In the genomic region with DNA sequence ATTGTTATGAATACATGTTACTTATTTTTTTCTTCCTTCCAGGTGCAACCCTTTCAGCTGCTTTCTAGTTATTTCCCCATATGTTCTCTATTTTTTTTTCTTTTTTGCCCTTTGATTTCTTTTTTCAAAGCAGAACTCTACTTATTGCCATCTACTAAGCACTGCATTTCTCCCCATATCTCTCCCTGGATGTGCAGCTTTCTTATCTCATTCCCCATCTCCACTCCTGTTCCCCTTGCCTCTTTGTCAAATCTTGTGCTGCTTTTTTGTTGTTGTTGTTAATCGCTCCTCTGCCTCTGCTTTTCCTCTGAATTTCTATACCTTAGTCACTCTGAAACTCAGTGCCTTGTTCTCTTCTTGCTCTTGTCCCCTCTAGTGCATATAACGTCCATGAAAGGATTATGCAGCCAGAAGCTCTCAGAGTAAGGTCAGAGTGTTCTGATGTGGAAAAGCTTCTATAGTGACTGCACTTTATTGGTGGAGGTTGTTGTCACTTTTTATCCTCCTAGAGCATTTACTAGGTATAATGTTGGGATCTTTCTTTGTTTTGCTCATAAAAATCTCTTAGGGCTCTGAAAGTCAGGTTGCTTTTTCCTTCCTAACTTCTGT, we compare ENCODE assay signal across 17 cellular contexts.
"Had no signal": no experiment of that assay in that cellular context is flagged by ENCODE, and none has a peak within 500 bp of the region (broad histone marks: within the 10 kb centered on the region; RNA-seq: fewer than 3 reads in every experiment).

No MANE protein-coding gene starts in this region.

- H3K4me1 ChIP-seq: colonic mucosa, lower lobe of right lung had no signal

- H3K27me3 ChIP-seq: colonic mucosa, esophagus squamous epithelium, pancreas had no signal

- FAIRE-seq: pancreas had no signal

- H3K36me3 ChIP-seq: colonic mucosa, esophagus squamous epithelium, lower lobe of right lung, pancreas had no signal

- H3K4me3 Mint-ChIP-seq: activated CD4-positive, alpha-beta T cell treated with anti-CD3 and anti-CD28 coated beads, Interleukin-2, amount 10 ng/mL, durations not matched to agents 7 days and 5 days; activated T-cell treated with anti-CD3 and anti-CD28 coated beads, Interleukin-2, amount 50 U/mL, for 72 hours; immature natural killer cell; T-helper 2 cell treated with Interferon-gamma antibody and Interleukin-4, amounts not matched to agents 5 μg/mL and 100 μg/mL, for 36 hours had no signal

- H3K36me3 Mint-ChIP-seq: activated naive CD4-positive, alpha-beta T cell treated with anti-CD3 and anti-CD28 coated beads, Interleukin-2, amount 50 U/mL, for 72 hours; immature natural killer cell had no signal

- H3K9me3 Mint-ChIP-seq: activated CD4-positive, alpha-beta T cell treated with anti-CD3 and anti-CD28 coated beads, Interleukin-2, amount 10 ng/mL, durations not matched to agents 7 days and 5 days; activated naive CD4-positive, alpha-beta T cell treated with anti-CD3 and anti-CD28 coated beads, Interleukin-2, amount 50 U/mL, for 72 hours; activated T-cell treated with anti-CD3 and anti-CD28 coated beads, Interleukin-2, amount 50 U/mL, for 72 hours; immature natural killer cell; T-helper 2 cell treated with Interferon-gamma antibody and Interleukin-4, amounts not matched to agents 5 μg/mL and 100 μg/mL, for 36 hours had no signal

- DNase-seq: activated CD4-positive, alpha-beta T cell treated with anti-CD3 and anti-CD28 coated beads, Interleukin-2, amount 10 ng/mL, durations not matched to agents 7 days and 5 days; activated CD8-positive, alpha-beta memory T cell treated with anti-CD3 and anti-CD28 coated beads, Interleukin-2, amount 50 U/mL, for 48 hours; activated gamma-delta T cell; activated T-cell treated with anti-CD3 and anti-CD28 coated beads, Interleukin-2, amount 50 U/mL, for 72 hours; central memory CD4-positive, alpha-beta T cell; colonic mucosa; effector CD4-positive, alpha-beta T cell; esophagus squamous epithelium; immature natural killer cell; lower lobe of right lung; stimulated activated CD4-positive, alpha-beta T cell treated with anti-CD3 and anti-CD28 coated beads, Interleukin-4, amount 100 ng/mL, for 24 hours; stimulated activated naive CD4-positive, alpha-beta T cell; trophoblast cell had no signal

- ATAC-seq: activated naive CD4-positive, alpha-beta T cell treated with anti-CD3 and anti-CD28 coated beads, Interleukin-2, amount 50 U/mL, for 72 hours; activated T-cell treated with anti-CD3 and anti-CD28 coated beads, Interleukin-2, amount 50 U/mL, for 72 hours had no signal

- H3K27ac Mint-ChIP-seq: activated CD4-positive, alpha-beta T cell treated with anti-CD3 and anti-CD28 coated beads, Interleukin-2, amount 10 ng/mL, durations not matched to agents 7 days and 5 days; activated naive CD4-positive, alpha-beta T cell treated with anti-CD3 and anti-CD28 coated beads, Interleukin-2, amount 50 U/mL, for 72 hours; activated T-cell treated with anti-CD3 and anti-CD28 coated beads, Interleukin-2, amount 50 U/mL, for 72 hours; immature natural killer cell; T-helper 2 cell treated with Interferon-gamma antibody and Interleukin-4, amounts not matched to agents 5 μg/mL and 100 μg/mL, for 36 hours had no signal

- H3K4me1 Mint-ChIP-seq: activated CD4-positive, alpha-beta T cell treated with anti-CD3 and anti-CD28 coated beads, Interleukin-2, amount 10 ng/mL, durations not matched to agents 7 days and 5 days; immature natural killer cell had no signal

- H3K9me3 ChIP-seq: colonic mucosa, esophagus squamous epithelium, lower lobe of right lung, pancreas had no signal

- H3K4me3 ChIP-seq: colonic mucosa, esophagus squamous epithelium, lower lobe of right lung, pancreas, skin epidermis had no signal

- H3K27ac ChIP-seq: colonic mucosa, esophagus squamous epithelium, lower lobe of right lung, pancreas, skin epidermis had no signal
